Comparison of ENCODE assay signal across 22 cellular contexts in the genomic region with DNA sequence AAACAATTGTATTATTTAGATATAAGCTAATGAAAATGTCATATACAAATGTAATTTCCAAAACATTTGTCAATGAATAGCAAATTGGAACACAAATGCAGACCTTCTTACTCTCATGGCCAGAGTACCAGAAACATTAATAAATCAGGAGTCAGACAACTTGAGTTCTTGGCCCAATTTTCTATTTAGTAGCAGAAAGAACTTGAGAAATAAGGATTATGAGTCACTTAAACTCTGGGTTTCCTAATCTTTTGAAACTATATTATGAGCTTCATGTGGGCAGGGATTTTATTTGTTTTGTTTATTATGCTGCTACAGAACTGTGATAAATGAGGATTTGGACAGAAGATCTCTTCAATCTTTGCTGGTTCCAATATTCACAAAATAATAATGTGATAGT.
"Had no signal": no experiment of that assay in that cellular context is flagged by ENCODE, and none has a peak within 500 bp of the region (broad histone marks: within the 10 kb centered on the region; RNA-seq: fewer than 3 reads in every experiment).

No MANE protein-coding gene starts in this region.

- DNase-seq: activated CD4-positive, alpha-beta T cell treated with anti-CD3 and anti-CD28 coated beads for 4 hours; activated CD8-positive, alpha-beta memory T cell treated with anti-CD3 and anti-CD28 coated beads, Interleukin-2, amount 10 ng/mL, durations not matched to agents 7 days and 5 days; activated effector memory CD4-positive, alpha-beta T cell treated with Interleukin-2 at 50 U/mL for 16 hours; activated naive CD4-positive, alpha-beta T cell treated with Interleukin-2 at 50 U/mL for 16 hours; activated naive CD8-positive, alpha-beta T cell treated with anti-CD3 and anti-CD28 coated beads, Interleukin-2, amount 50 U/mL, for 24 hours; activated T-cell treated with anti-CD3 and anti-CD28 coated beads, Interleukin-2, amount 50 U/mL, for 24 hours; central memory CD4-positive, alpha-beta T cell; IMR-90; Kasumi-1; KBM-7; MV-4-11; NCI-H1105; NCI-H1436; NCI-H1694 treated with DMSO at 0.1 percent for 48 hours; NCI-H2029 treated with DMSO at 0.1 percent for 48 hours; NCI-H510A treated with DMSO at 0.1 percent for 48 hours; NCI-H69; NK-92 treated with Interleukin-12 subunit alpha and Interleukin-12 subunit beta, amount 100 ng/mL, for 24 hours; PC-9; SHP77 treated with DMSO at 0.1 percent for 48 hours had no signal

- ATAC-seq: activated CD4-positive, CD25-positive, alpha-beta regulatory T cell treated with anti-CD3 and anti-CD28 coated beads, Interleukin-2, amount 50 U/mL, for 24 hours; activated CD8-positive, alpha-beta memory T cell treated with anti-CD3 and anti-CD28 coated beads, Interleukin-2, amount 10 ng/mL, durations not matched to agents 7 days and 5 days; activated naive CD4-positive, alpha-beta T cell treated with anti-CD3 and anti-CD28 coated beads, Interleukin-2, amount 50 U/mL, for 72 hours; activated naive CD8-positive, alpha-beta T cell treated with anti-CD3 and anti-CD28 coated beads, Interleukin-2, amount 50 U/mL, for 24 hours had no signal

- H3K27ac ChIP-seq: PC-9 had no signal

- H2AFZ ChIP-seq: PC-9 had no signal

- H3K4me2 ChIP-seq: PC-9 had no signal

- H3K4me3 ChIP-seq: PC-9 had no signal
